23 cellular contexts compared by ENCODE assay signal in the genomic region with DNA sequence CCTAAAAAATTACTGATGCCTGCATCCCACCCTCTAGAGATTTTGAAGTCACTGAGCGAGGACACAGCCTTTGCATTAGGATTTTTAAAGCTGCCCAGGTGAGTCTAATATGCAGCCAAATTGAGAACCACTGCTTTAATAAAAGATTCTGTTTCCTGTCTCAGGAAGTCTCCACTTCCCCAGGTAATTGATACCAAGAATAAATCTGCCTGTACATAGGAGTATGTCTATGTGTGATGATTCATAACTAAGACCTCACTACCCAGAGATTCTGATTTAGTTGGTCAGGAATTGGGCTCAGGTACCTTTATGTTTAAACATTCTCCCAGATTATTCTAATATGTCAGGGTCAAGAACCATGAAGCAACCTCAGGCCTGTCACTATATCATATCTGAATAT.
A peak's percentile ranks its signal among the peaks of the same experiment; 100 is the strongest.
DNase-seq lines count a peak whose midpoint lies in the region; ATAC-seq and TF ChIP-seq lines count a peak whose summit lies in the region.
"Had no signal": no experiment of that assay in that cellular context is flagged by ENCODE, and none has a peak within 500 bp of the region (broad histone marks: within the 10 kb centered on the region; RNA-seq: fewer than 3 reads in every experiment).

No MANE protein-coding gene starts in this region.

- CTCF ChIA-PET in OCI-LY7 (lab: Charles Lee; ENCODE audit: unreplicated experiment), result no interaction called here

- POLR2A ChIA-PET in OCI-LY7 (lab: Charles Lee), result interaction anchor here (0.6 kb wide), 1 partner anchor 604 kb away, joined by 3 read pairs; no protein-coding TSS in a partner anchor

- peaks cover 19% of the 10 kb centered on the region for H3K36me3 ChIP-seq in BLaER1
- H3K36me3 ChIP-seq in DOHH2 (ENCODE audit: control insufficient read depth, low read length), result no peaks in the 10 kb centered on the region
- H3K36me3 ChIP-seq in OCI-LY7 (ENCODE audit: insufficient read depth, low read length), result peaks cover 11% of the 10 kb centered on the region

- no peak overlapping the region for H2AFZ ChIP-seq in OCI-LY7 (ENCODE audit: low read length)

- DNase-seq in OCI-LY7 (ENCODE audit: low spot score) (no peak), epithelial cell of esophagus (ENCODE audit: low read depth) (peak; percentile 33), SKM-1 treated with dmso at 0.1 percent for 144 hours (lab: John Stamatoyannopoulos, UW; ENCODE audit: unreplicated experiment) (no peak), GM13977 (ENCODE audit: low spot score) (no peak)
- DNase-seq: CD4-positive, alpha-beta T cell; EL; GF-D8; H9; HFFc6; NCI-H1092; NCI-H1417 treated with DMSO at 0.1 percent for 48 hours; NCI-H1694 treated with DMSO at 0.1 percent for 48 hours; NCI-H2081; NCI-H2227 treated with DMSO at 0.1 percent for 48 hours; NCI-H526 treated with DMSO at 0.1 percent for 48 hours; SJCRH30 had no signal

- H3K27me3 ChIP-seq in BLaER1 (no peaks in the 10 kb centered on the region), DOHH2 (ENCODE audit: control insufficient read depth, low read length) (no peaks in the 10 kb centered on the region)
- H3K27me3 ChIP-seq: SJCRH30 had no signal

- 0 out of 2 replicates have a peak overlapping the region, but pooled peaks have one; percentile 26 for H3K9ac ChIP-seq in BLaER1
- H3K9ac ChIP-seq: KMS-11 had no signal

- intact Hi-C loops in OCI-LY7 (cut with micrococcal nuclease; ENCODE audit: unreplicated experiment), result no loop called here

- H3K9me2 ChIP-seq in DOHH2 (replicated peaks; ENCODE audit: control insufficient read depth, low read length) (no peaks in the 10 kb centered on the region), OCI-LY7 (ENCODE audit: insufficient read depth, low read length) (no peaks in the 10 kb centered on the region)

- BruUV-seq in OCI-LY7 (replicated peaks; lab: Mats Ljungman, UMichigan), result no TSS peak

- H3K4me2 ChIP-seq in BLaER1, result peak overlapping the region; percentile 55
- peak overlapping the region; percentile 55 for H3K4me2 ChIP-seq in DOHH2 (ENCODE audit: low read length)
- H3K4me2 ChIP-seq in OCI-LY7 (ENCODE audit: low read length), result peak overlapping the region; percentile 61
- H3K4me2 ChIP-seq: KMS-11 had no signal

- ATAC-seq in HG03159 (IDR thresholded peaks at IDR 0.05; ENCODE audit: unreplicated experiment), result no peak
- ATAC-seq: Right ventricle myocardium inferior, SK-N-SH treated with all-trans-retinoic acid at 6 μM for 48 hours had no signal

- no peak for TF ChIP-seq CTCF in DOHH2 (IDR thresholded peaks at IDR 0.05; ENCODE audit: low read depth, low read length, poor library complexity, severe bottlenecking)
- TF ChIP-seq CTCF in OCI-LY7 (conservative IDR thresholded peaks at IDR 0.05; ENCODE audit: low read length), result no peak
- TF ChIP-seq CTCF in epithelial cell of esophagus (IDR thresholded peaks at IDR 0.05; ENCODE audit: insufficient read depth, low read depth, low read length, missing control alignments), result no peak
- no peak for TF ChIP-seq CTCF in GM13977 (IDR thresholded peaks at IDR 0.05; ENCODE audit: extremely low read depth, insufficient read depth, missing control alignments)

- no peaks in the 10 kb centered on the region for H3F3A ChIP-seq in DOHH2 (ENCODE audit: control insufficient read depth, insufficient read depth)

- H4K20me1 ChIP-seq in BLaER1 (no peaks in the 10 kb centered on the region), DOHH2 (ENCODE audit: control insufficient read depth, insufficient read depth, low read depth, low read length) (no peaks in the 10 kb centered on the region), OCI-LY7 (ENCODE audit: insufficient read depth, low read length) (no peaks in the 10 kb centered on the region)

- no peak overlapping the region for H3K4me3 ChIP-seq in BLaER1
- peak overlapping the region; percentile 43 for H3K4me3 ChIP-seq in DOHH2 (ENCODE audit: low read length)
- H3K4me3 ChIP-seq in OCI-LY7 (ENCODE audit: low read depth, low read length, poor library complexity, severe bottlenecking), result peak overlapping the region; percentile 23
- H3K4me3 ChIP-seq in epithelial cell of esophagus (ENCODE audit: low read length), result no peak overlapping the region
- H3K4me3 ChIP-seq: SJCRH30 had no signal

- H3K27ac ChIP-seq in BLaER1 (no peak overlapping the region), DOHH2 (ENCODE audit: low read depth, low read length) (no peak overlapping the region), OCI-LY7 (ENCODE audit: low read depth, low read length, poor library complexity, severe bottlenecking) (no peak overlapping the region)
- H3K27ac ChIP-seq: HL-60, KMS-11, SJCRH30 had no signal

- in situ Hi-C loops in GM13977 (cut with MboI; ENCODE audit: low pct_unique_long_range_greater_than_20kb, low sequenced_read_pairs, unreplicated experiment), result no loop called here

- no peaks in the 10 kb centered on the region for H3K79me2 ChIP-seq in DOHH2 (ENCODE audit: control insufficient read depth, low read length)
- H3K79me2 ChIP-seq in OCI-LY7 (ENCODE audit: insufficient read depth, low read depth, low read length), result no peaks in the 10 kb centered on the region

- H3K4me1 ChIP-seq in BLaER1, result peaks cover 34% of the 10 kb centered on the region
- peaks cover 23% of the 10 kb centered on the region for H3K4me1 ChIP-seq in DOHH2 (ENCODE audit: control insufficient read depth, low read length)
- peaks cover 19% of the 10 kb centered on the region for H3K4me1 ChIP-seq in OCI-LY7 (ENCODE audit: insufficient read depth, low read length, poor library complexity, severe bottlenecking)

- no peaks in the 10 kb centered on the region; the same call in 1 of the 2 replicates for H3K9me3 ChIP-seq in BLaER1
- H3K9me3 ChIP-seq in DOHH2 (ENCODE audit: control insufficient read depth, insufficient read depth, low read length), result no peaks in the 10 kb centered on the region
- no peaks in the 10 kb centered on the region for H3K9me3 ChIP-seq in OCI-LY7 (ENCODE audit: low read length)

Comparison
In these comparisons a context has a peak if more than half of its experiments do, and no peak if none do; other contexts are left out.
1. H3K4me3 ChIP-seq: peak in DOHH2 (single experiment) and OCI-LY7 (single experiment); none in BLaER1 (single experiment) and epithelial cell of esophagus (single experiment).
2. Peak in every context shown above with its lines, with median percentiles within 50 percentile points of each other: H3K4me2 ChIP-seq.